20 cellular contexts compared by ENCODE assay signal in genomic region chr12:84480803-84481202, GRCh38.
DNase-seq lines count a peak whose midpoint lies in the region; ATAC-seq and TF ChIP-seq lines count a peak whose summit lies in the region.
"Had no signal": no experiment of that assay in that cellular context is flagged by ENCODE, and none has a peak within 500 bp of the region (broad histone marks: within the 10 kb centered on the region; RNA-seq: fewer than 3 reads in every experiment).

No MANE protein-coding gene starts in this region.

- H3K27me3 ChIP-seq in OCI-LY3 (ENCODE audit: low read depth, low read length) (no peaks in the 10 kb centered on the region), heart right ventricle (no peaks in the 10 kb centered on the region)
- H3K27me3 ChIP-seq: BLaER1 treated with 17β-estradiol and CSF1 and Interleukin-3, amounts not matched to agents 10 nM and 100 nM had no signal

- intact Hi-C loops in sciatic nerve (cut with DNase I), result no loop called here
- intact Hi-C loops in heart right ventricle (cut with DNase I), result no loop called here

- 77 to 86% methylated on average over 3 of the region's 3 CpGs for WGBS in heart right ventricle, 2 donors

- DNase-seq in sciatic nerve (ENCODE audit: low spot score) (no peak), nucleus accumbens (lab: John Stamatoyannopoulos, UW) (no peak), heart right ventricle (no peak)
- DNase-seq: Calu3; CD8-positive, alpha-beta T cell; DMS 273 treated with DMSO at 0.1 percent for 48 hours; DMS53; DND-41; EL; GOT3; H7; HFFc6; KBM-7 had no signal

- no peaks in the 10 kb centered on the region for H3K79me2 ChIP-seq in OCI-LY3 (ENCODE audit: low read length)

- H3K27ac ChIP-seq in OCI-LY3 (ENCODE audit: low read length) (no peak overlapping the region), heart right ventricle (no peak overlapping the region)
- H3K27ac ChIP-seq: BLaER1 treated with 17β-estradiol and CSF1 and Interleukin-3, amounts not matched to agents 10 nM and 100 nM had no signal

- H3K36me3 ChIP-seq in OCI-LY3 (replicated peaks; ENCODE audit: low read depth, low read length) (peaks cover 5% of the 10 kb centered on the region), heart right ventricle (no peaks in the 10 kb centered on the region)
- H3K36me3 ChIP-seq: BLaER1 treated with 17β-estradiol and CSF1 and Interleukin-3, amounts not matched to agents 10 nM and 100 nM had no signal

- H3K9me3 ChIP-seq in OCI-LY3 (ENCODE audit: insufficient read depth, low read length) (no peaks in the 10 kb centered on the region), heart right ventricle (peaks cover 0 to 15% (median 0%) of the 10 kb centered on the region in 11 donors)
- H3K9me3 ChIP-seq: BLaER1 treated with 17β-estradiol and CSF1 and Interleukin-3, amounts not matched to agents 10 nM and 100 nM had no signal

- H3K4me3 ChIP-seq in OCI-LY3 (ENCODE audit: low read length), result no peak overlapping the region
- no peak overlapping the region for H3K4me3 ChIP-seq in heart right ventricle
- H3K4me3 ChIP-seq: BLaER1 treated with 17β-estradiol and CSF1 and Interleukin-3, amounts not matched to agents 10 nM and 100 nM; GM12878 had no signal

- no peak overlapping the region for H3K9ac ChIP-seq in OCI-LY3 (ENCODE audit: low read length)
- H3K9ac ChIP-seq: BLaER1 treated with 17β-estradiol and CSF1 and Interleukin-3, amounts not matched to agents 10 nM and 100 nM had no signal

- ATAC-seq in GM19328 (IDR thresholded peaks at IDR 0.05; ENCODE audit: unreplicated experiment), result peak; percentile 48
- peak; percentile 55 for ATAC-seq in HG03469 (IDR thresholded peaks at IDR 0.05; ENCODE audit: unreplicated experiment)
- no peak for ATAC-seq in sciatic nerve
- no peak for ATAC-seq in heart right ventricle
- ATAC-seq: CD8-positive, alpha-beta T cell; GM12878; HCT116; HepG2 had no signal

- H3K4me2 ChIP-seq in OCI-LY3 (ENCODE audit: low read length), result peak overlapping the region; percentile 31; the same call in 1 of the 2 replicates
- H3K4me2 ChIP-seq: BLaER1 treated with 17β-estradiol and CSF1 and Interleukin-3, amounts not matched to agents 10 nM and 100 nM had no signal

- no peak overlapping the region for H2AFZ ChIP-seq in OCI-LY3 (ENCODE audit: low read depth, low read length)

- TF ChIP-seq CTCF in OCI-LY3 (IDR thresholded peaks at IDR 0.05; ENCODE audit: low read depth, low read length), result no peak
- TF ChIP-seq CTCF in heart right ventricle (IDR thresholded peaks at IDR 0.05), result no peak

- H3K4me1 ChIP-seq in OCI-LY3 (ENCODE audit: low read length) (peaks cover 25% of the 10 kb centered on the region), heart right ventricle (no peaks in the 10 kb centered on the region)
- H3K4me1 ChIP-seq: BLaER1 treated with 17β-estradiol and CSF1 and Interleukin-3, amounts not matched to agents 10 nM and 100 nM had no signal

- no peaks in the 10 kb centered on the region for H4K20me1 ChIP-seq in OCI-LY3 (ENCODE audit: insufficient read depth, low read length)
- H4K20me1 ChIP-seq: BLaER1 treated with 17β-estradiol and CSF1 and Interleukin-3, amounts not matched to agents 10 nM and 100 nM had no signal

Comparison
In these comparisons a context has a peak if more than half of its experiments do, and no peak if none do; other contexts are left out.
1. ATAC-seq: peak in GM19328 (single experiment) and HG03469 (single experiment); none in sciatic nerve (single experiment) and heart right ventricle (0 of 8).